ENCODE assay signal across 1 cellular context in the genomic region with DNA sequence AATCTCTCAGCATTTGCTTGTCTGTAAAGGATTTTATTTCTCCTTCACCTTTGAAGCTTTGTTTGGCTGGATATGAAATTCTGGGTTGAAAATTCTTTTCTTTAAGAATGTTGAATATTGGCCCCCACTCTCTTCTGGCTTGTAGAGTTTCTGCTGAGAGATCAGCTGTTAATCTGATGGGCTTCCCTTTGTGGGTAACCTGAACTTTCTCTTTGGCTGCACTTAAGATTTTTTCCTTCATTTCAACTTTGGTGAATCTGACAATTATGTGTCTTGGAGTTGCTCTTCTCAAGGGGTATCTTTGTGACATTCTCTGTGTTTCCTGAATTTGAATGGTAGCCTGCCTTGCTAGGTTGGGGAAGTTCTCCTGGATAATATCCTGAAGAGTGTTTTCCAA.
DNase-seq lines count a peak whose midpoint lies in the region; ATAC-seq, FAIRE-seq and TF ChIP-seq lines count a peak whose summit lies in the region.
"Not testable (repeated sequence)": the region's sequence is repeated elsewhere in the genome, so short reads cannot be mapped to it uniquely, and the experiment has no call there.

No MANE protein-coding gene starts in this region.

- ATAC-seq in HepG2: not testable (repeated sequence)

- not testable (repeated sequence) for H3K79me2 ChIP-seq in HepG2 (ENCODE audit: insufficient read depth, low read length)

- intact Hi-C loops in HepG2 (cut with micrococcal nuclease; ENCODE audit: unreplicated experiment): not testable (repeated sequence)

- H3K27ac ChIP-seq in HepG2 (ENCODE audit: extremely low read length, insufficient read depth, low read length): not testable (repeated sequence)

- not testable (repeated sequence) for FAIRE-seq in HepG2 (lab: Jason Lieb, UNC)

- H3K36me3 ChIP-seq in HepG2 (replicated peaks in 1 of 2; ENCODE audit: control insufficient read depth in 1 of 2, insufficient read depth in 2 of 2, low read length in 2 of 2): not testable (repeated sequence)

- H3K4me3 ChIP-seq in HepG2 (replicated peaks in 1 of 3; ENCODE audit: insufficient read depth in 1 of 3, low read depth in 2 of 3, low read length in 3 of 3): not testable (repeated sequence)

- not testable (repeated sequence) for H2AFZ ChIP-seq in HepG2 (ENCODE audit: low read length)

- not testable (repeated sequence) for H3K9me3 ChIP-seq in HepG2 (ENCODE audit: low read length)

- TF ChIP-seq CTCF in HepG2 (CRISPR knock-in tag; IDR thresholded peaks at IDR 0.05): not testable (repeated sequence)

- TF ChIP-seq RAD21 in HepG2 (CRISPR knock-in tag; IDR thresholded peaks at IDR 0.05): not testable (repeated sequence)

- DNase-seq in HepG2 (ENCODE audit: low spot score): not testable (repeated sequence)

- CTCF ChIA-PET in HepG2 (lab: Yijun Ruan, JAX; ENCODE audit: low intra/inter-chr PET ratio, low total read pairs): not testable (repeated sequence)

- TF ChIP-seq POLR2A in HepG2 (IDR thresholded peaks at IDR 0.05; ENCODE audit: insufficient read depth in 1 of 2, low read depth in 2 of 2, low read length in 2 of 2): not testable (repeated sequence)

- H3K27me3 ChIP-seq in HepG2 (ENCODE audit: control insufficient read depth in 1 of 2, insufficient read depth in 2 of 2, low read length in 2 of 2): not testable (repeated sequence)

- in situ Hi-C loops in HepG2 (cut with HindIII; ENCODE audit: extremely low pct_ligation_motif_present, low pct_unique_long_range_greater_than_20kb): not testable (repeated sequence)

- not testable (repeated sequence) for H3K9ac ChIP-seq in HepG2 (ENCODE audit: insufficient read depth, low read depth, low read length)

- peaks cover 46% of the 10 kb centered on the region for H3K4me1 ChIP-seq in HepG2 (ENCODE audit: insufficient read depth, low read length)

- BruUV-seq in HepG2 (replicated peaks; lab: Mats Ljungman, UMichigan): not testable (repeated sequence)

- POLR2A ChIA-PET in HepG2 (lab: Yijun Ruan, JAX): interaction anchor here (1.2 to 3.8 kb wide), 2 partner anchors 80 to 81 kb away, joined by 3 to 14 read pairs; no protein-coding TSS in a partner anchor

- TF ChIP-seq EP300 in HepG2 (IDR thresholded peaks at IDR 0.05; ENCODE audit: low read depth in 2 of 2, low read length in 2 of 2); HepG2 (CRISPR knock-in tag; IDR thresholded peaks at IDR 0.05; ENCODE audit: borderline replicate concordance): not testable (repeated sequence)

- not testable (repeated sequence) for H4K20me1 ChIP-seq in HepG2 (ENCODE audit: insufficient read depth, low read length)

- not testable (repeated sequence) for H3K4me2 ChIP-seq in HepG2 (ENCODE audit: low read depth, low read length)

TF ChIP-seq in HepG2, 621 proteins besides CTCF, POLR2A, EP300 and RAD21:
- TF ChIP-seq ZNF816 (CRISPR knock-in tag; IDR thresholded peaks at IDR 0.05; ENCODE audit: borderline replicate concordance): peak; percentile 51; the same call in 1 of the 2 replicates
- TF ChIP-seq ZNF317 (CRISPR knock-in tag; IDR thresholded peaks at IDR 0.05): peak; percentile 95
TF ChIP-seq in HepG2: peak in this region for 2; not testable (repeated sequence) for 619.
